Comparison of ENCODE assay signal across 29 cellular contexts in the genomic region with DNA sequence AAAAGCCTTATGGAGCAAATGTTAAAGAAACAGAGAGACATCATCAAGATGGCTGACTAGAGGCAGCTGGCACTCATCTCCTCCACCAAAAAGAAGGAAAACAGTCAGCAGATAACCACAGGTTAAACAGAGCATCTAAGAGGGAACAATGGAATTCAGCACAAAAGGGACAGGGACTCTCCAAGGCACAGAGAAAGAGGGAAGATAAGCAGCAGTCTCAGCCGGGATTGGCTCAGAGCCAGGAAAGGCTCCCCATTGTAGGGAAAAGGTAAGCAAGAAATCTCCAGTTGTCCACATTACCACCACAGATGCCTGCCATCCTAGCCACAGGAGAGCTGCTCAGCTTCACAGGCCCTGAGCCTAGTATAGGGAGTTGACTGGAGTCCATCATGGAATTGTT.
"Had no signal": no experiment of that assay in that cellular context is flagged by ENCODE, and none has a peak within 500 bp of the region (broad histone marks: within the 10 kb centered on the region; RNA-seq: fewer than 3 reads in every experiment).

No MANE protein-coding gene starts in this region.

- H3K4me1 ChIP-seq: ascending aorta, colonic mucosa, suprapubic skin, tibial artery, upper lobe of right lung had no signal

- FAIRE-seq: endometrium, islet of Langerhans, TTC549 had no signal

- H3K4me3 ChIP-seq: ascending aorta, cardiac muscle cell, colonic mucosa, gastrocnemius medialis, left ventricle myocardium inferior, mucosa of descending colon, suprapubic skin, tibial artery, upper lobe of right lung had no signal

- H3K27ac ChIP-seq: ascending aorta, cardiac muscle cell, colonic mucosa, gastrocnemius medialis, left ventricle myocardium inferior, suprapubic skin, tibial artery, upper lobe of right lung, VCaP had no signal

- H3K27me3 ChIP-seq: ascending aorta, cardiac muscle cell, colonic mucosa, gastrocnemius medialis, suprapubic skin, tibial artery, upper lobe of right lung had no signal

- H3K9me3 ChIP-seq: ascending aorta, colonic mucosa, gastrocnemius medialis, left ventricle myocardium inferior, mucosa of descending colon, suprapubic skin, tibial artery, upper lobe of right lung had no signal

- DNase-seq: activated CD4-positive, alpha-beta T cell treated with anti-CD3 and anti-CD28 coated beads for 48 hours; activated CD4-positive, alpha-beta T cell treated with anti-CD3 and anti-CD28 coated beads, Interleukin-2, amount 50 U/mL, for 48 hours; activated CD8-positive, alpha-beta memory T cell treated with anti-CD3 and anti-CD28 coated beads, Interleukin-2, amount 50 U/mL, for 4 hours; activated gamma-delta T cell; activated naive CD4-positive, alpha-beta T cell treated with anti-CD3 and anti-CD28 coated beads, Interleukin-2, amount 10 ng/mL, durations not matched to agents 7 days and 5 days; activated naive CD8-positive, alpha-beta T cell treated with anti-CD3 and anti-CD28 coated beads, Interleukin-2, amount 10 ng/mL, durations not matched to agents 7 days and 5 days; activated T-cell treated with anti-CD3 and anti-CD28 coated beads, Interleukin-2, amount 50 U/mL, for 1 hour; cerebellar nuclear complex; colonic mucosa; effector CD8-positive, alpha-beta T cell; gastrocnemius medialis; glutamatergic neuron; left ventricle myocardium inferior; mucosa of descending colon; posterior cingulate gyrus; right cardiac atrium; stimulated activated CD4-positive, alpha-beta T cell treated with anti-CD3 and anti-CD28 coated beads, Interleukin-15, amount 100 ng/mL, for 24 hours; stimulated activated CD4-positive, alpha-beta T cell treated with anti-CD3 and anti-CD28 coated beads, Interleukin-2, amount 100 ng/mL, for 24 hours; stimulated activated naive CD4-positive, alpha-beta T cell; tibial artery; upper lobe of right lung had no signal

- ATAC-seq: gastrocnemius medialis; mucosa of descending colon; natural killer cell treated with Interleukin-12 subunit alpha and Interleukin-12 subunit beta and Interleukin-15 and Interleukin-18, amount 100 ng/mL, for 72 hours; right cardiac atrium had no signal

- H3K36me3 ChIP-seq: ascending aorta, cardiac muscle cell, colonic mucosa, gastrocnemius medialis, suprapubic skin, upper lobe of right lung had no signal
